1 cellular context compared by ENCODE assay signal in genomic region chr5:158519433-158520025, GRCh38.
TF ChIP-seq lines count a peak whose summit lies in the region.

No MANE protein-coding gene starts in this region.

TF ChIP-seq in HepG2, 621 proteins besides CTCF, POLR2A, EP300 and RAD21 (continued from another document and continues in another):
- TF ChIP-seq ZBTB20 (CRISPR knock-in tag; IDR thresholded peaks at IDR 0.05; ENCODE audit: borderline replicate concordance, low read depth): no peak
- TF ChIP-seq ZNF850 (CRISPR knock-in tag; conservative IDR thresholded peaks at IDR 0.05): no peak
- TF ChIP-seq ZNF674 (CRISPR knock-in tag; IDR thresholded peaks at IDR 0.05; ENCODE audit: low read depth): no peak
- no peak for TF ChIP-seq ZNF788 (CRISPR knock-in tag; IDR thresholded peaks at IDR 0.05; ENCODE audit: borderline replicate concordance)
- no peak for TF ChIP-seq TP53 (CRISPR knock-in tag; conservative IDR thresholded peaks at IDR 0.05)
- TF ChIP-seq CEBPG (CRISPR knock-in tag; IDR thresholded peaks at IDR 0.05): peak; percentile 48
- TF ChIP-seq ADNP (CRISPR knock-in tag; IDR thresholded peaks at IDR 0.05): no peak
- no peak for TF ChIP-seq KLF6 (CRISPR knock-in tag; IDR thresholded peaks at IDR 0.05)
- TF ChIP-seq, protein P1, sequence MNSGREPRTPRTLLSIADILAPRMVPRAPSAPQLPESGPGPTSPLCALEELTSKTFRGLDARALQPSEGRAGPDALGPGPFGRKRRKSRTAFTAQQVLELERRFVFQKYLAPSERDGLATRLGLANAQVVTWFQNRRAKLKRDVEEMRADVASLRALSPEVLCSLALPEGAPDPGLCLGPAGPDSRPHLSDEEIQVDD (CRISPR knock-in tag; IDR thresholded peaks at IDR 0.05; ENCODE audit: borderline replicate concordance): no peak
- TF ChIP-seq RBM22 (optimal IDR thresholded peaks at IDR 0.05; ENCODE audit: low read length): no peak
- TF ChIP-seq KLF15 (CRISPR knock-in tag; IDR thresholded peaks at IDR 0.05; ENCODE audit: borderline replicate concordance): no peak
- no peak for TF ChIP-seq SNAPC2 (CRISPR knock-in tag; IDR thresholded peaks at IDR 0.05)
- TF ChIP-seq TMF1 (CRISPR knock-in tag; IDR thresholded peaks at IDR 0.05; ENCODE audit: low read depth): no peak
- no peak for TF ChIP-seq ZFP37 (CRISPR knock-in tag; IDR thresholded peaks at IDR 0.05; ENCODE audit: borderline replicate concordance)
- TF ChIP-seq FOXA3 (CRISPR knock-in tag; IDR thresholded peaks at IDR 0.05): peak; percentile 94
- TF ChIP-seq ZSCAN21 (CRISPR knock-in tag; IDR thresholded peaks at IDR 0.05; ENCODE audit: borderline replicate concordance): no peak
- peak; percentile 40; the same call in 1 of the 2 replicates for TF ChIP-seq NCOR1 (IDR thresholded peaks at IDR 0.05; ENCODE audit: borderline replicate concordance, low read length)
- TF ChIP-seq CENPX (CRISPR knock-in tag; IDR thresholded peaks at IDR 0.05): no peak
- TF ChIP-seq ZNF276 (CRISPR knock-in tag; IDR thresholded peaks at IDR 0.05; ENCODE audit: low read depth): no peak
- no peak for TF ChIP-seq ZNF703 (CRISPR knock-in tag; IDR thresholded peaks at IDR 0.05; ENCODE audit: borderline replicate concordance)
- TF ChIP-seq ZNF24 (IDR thresholded peaks at IDR 0.05): no peak
- no peak for TF ChIP-seq ZNF660 (CRISPR knock-in tag; IDR thresholded peaks at IDR 0.05; ENCODE audit: borderline replicate concordance, low read depth)
- TF ChIP-seq, protein P2, sequence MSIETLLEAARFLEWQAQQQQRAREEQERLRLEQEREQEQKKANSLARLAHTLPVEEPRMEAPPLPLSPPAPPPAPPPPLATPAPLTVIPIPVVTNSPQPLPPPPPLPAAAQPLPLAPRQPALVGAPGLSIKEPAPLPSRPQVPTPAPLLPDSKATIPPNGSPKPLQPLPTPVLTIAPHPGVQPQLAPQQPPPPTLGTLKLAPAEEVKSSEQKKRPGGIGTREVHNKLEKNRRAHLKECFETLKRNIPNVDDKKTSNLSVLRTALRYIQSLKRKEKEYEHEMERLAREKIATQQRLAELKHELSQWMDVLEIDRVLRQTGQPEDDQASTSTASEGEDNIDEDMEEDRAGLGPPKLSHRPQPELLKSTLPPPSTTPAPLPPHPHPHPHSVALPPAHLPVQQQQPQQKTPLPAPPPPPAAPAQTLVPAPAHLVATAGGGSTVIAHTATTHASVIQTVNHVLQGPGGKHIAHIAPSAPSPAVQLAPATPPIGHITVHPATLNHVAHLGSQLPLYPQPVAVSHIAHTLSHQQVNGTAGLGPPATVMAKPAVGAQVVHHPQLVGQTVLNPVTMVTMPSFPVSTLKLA (IDR thresholded peaks at IDR 0.05): peak; percentile 37; the same call in 1 of the 2 replicates
- TF ChIP-seq, protein P3, sequence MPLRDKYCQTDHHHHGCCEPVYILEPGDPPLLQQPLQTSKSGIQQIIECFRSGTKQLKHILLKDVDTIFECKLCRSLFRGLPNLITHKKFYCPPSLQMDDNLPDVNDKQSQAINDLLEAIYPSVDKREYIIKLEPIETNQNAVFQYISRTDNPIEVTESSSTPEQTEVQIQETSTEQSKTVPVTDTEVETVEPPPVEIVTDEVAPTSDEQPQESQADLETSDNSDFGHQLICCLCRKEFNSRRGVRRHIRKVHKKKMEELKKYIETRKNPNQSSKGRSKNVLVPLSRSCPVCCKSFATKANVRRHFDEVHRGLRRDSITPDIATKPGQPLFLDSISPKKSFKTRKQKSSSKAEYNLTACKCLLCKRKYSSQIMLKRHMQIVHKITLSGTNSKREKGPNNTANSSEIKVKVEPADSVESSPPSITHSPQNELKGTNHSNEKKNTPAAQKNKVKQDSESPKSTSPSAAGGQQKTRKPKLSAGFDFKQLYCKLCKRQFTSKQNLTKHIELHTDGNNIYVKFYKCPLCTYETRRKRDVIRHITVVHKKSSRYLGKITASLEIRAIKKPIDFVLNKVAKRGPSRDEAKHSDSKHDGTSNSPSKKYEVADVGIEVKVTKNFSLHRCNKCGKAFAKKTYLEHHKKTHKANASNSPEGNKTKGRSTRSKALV (CRISPR knock-in tag; IDR thresholded peaks at IDR 0.05): no peak
- TF ChIP-seq ONECUT2 (CRISPR knock-in tag; IDR thresholded peaks at IDR 0.05): no peak
- no peak for TF ChIP-seq ZNF44 (CRISPR knock-in tag; IDR thresholded peaks at IDR 0.05)
- no peak for TF ChIP-seq ZFY (CRISPR knock-in tag; IDR thresholded peaks at IDR 0.05)
- no peak for TF ChIP-seq ZNF354B (CRISPR knock-in tag; IDR thresholded peaks at IDR 0.05)
- TF ChIP-seq JUN (CRISPR knock-in tag; IDR thresholded peaks at IDR 0.05): no peak
- TF ChIP-seq IRF2 (CRISPR knock-in tag; IDR thresholded peaks at IDR 0.05): no peak
- no peak for TF ChIP-seq ZNF557 (CRISPR knock-in tag; IDR thresholded peaks at IDR 0.05)
- no peak for TF ChIP-seq PHF8 (CRISPR knock-in tag; IDR thresholded peaks at IDR 0.05)
- no peak for TF ChIP-seq ZKSCAN5 (CRISPR knock-in tag; IDR thresholded peaks at IDR 0.05)
- no peak for TF ChIP-seq YEATS2 (CRISPR knock-in tag; IDR thresholded peaks at IDR 0.05; ENCODE audit: borderline replicate concordance)
- 0 out of 2 replicates have a peak, but pooled peaks have one; percentile 37 for TF ChIP-seq NFKBIZ (CRISPR knock-in tag; IDR thresholded peaks at IDR 0.05)
- no peak for TF ChIP-seq ZNF33A (CRISPR knock-in tag; IDR thresholded peaks at IDR 0.05; ENCODE audit: borderline replicate concordance)
- TF ChIP-seq, protein P4, sequence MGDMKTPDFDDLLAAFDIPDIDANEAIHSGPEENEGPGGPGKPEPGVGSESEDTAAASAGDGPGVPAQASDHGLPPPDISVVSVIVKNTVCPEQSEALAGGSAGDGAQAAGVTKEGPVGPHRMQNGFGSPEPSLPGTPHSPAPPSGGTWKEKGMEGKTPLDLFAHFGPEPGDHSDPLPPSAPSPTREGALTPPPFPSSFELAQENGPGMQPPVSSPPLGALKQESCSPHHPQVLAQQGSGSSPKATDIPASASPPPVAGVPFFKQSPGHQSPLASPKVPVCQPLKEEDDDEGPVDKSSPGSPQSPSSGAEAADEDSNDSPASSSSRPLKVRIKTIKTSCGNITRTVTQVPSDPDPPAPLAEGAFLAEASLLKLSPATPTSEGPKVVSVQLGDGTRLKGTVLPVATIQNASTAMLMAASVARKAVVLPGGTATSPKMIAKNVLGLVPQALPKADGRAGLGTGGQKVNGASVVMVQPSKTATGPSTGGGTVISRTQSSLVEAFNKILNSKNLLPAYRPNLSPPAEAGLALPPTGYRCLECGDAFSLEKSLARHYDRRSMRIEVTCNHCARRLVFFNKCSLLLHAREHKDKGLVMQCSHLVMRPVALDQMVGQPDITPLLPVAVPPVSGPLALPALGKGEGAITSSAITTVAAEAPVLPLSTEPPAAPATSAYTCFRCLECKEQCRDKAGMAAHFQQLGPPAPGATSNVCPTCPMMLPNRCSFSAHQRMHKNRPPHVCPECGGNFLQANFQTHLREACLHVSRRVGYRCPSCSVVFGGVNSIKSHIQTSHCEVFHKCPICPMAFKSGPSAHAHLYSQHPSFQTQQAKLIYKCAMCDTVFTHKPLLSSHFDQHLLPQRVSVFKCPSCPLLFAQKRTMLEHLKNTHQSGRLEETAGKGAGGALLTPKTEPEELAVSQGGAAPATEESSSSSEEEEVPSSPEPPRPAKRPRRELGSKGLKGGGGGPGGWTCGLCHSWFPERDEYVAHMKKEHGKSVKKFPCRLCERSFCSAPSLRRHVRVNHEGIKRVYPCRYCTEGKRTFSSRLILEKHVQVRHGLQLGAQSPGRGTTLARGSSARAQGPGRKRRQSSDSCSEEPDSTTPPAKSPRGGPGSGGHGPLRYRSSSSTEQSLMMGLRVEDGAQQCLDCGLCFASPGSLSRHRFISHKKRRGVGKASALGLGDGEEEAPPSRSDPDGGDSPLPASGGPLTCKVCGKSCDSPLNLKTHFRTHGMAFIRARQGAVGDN (CRISPR knock-in tag; IDR thresholded peaks at IDR 0.05): no peak
- TF ChIP-seq ZKSCAN1 (IDR thresholded peaks at IDR 0.05; ENCODE audit: low read length): no peak
- no peak for TF ChIP-seq CBX1 (IDR thresholded peaks at IDR 0.05; ENCODE audit: low read depth)
- TF ChIP-seq MAFG (CRISPR knock-in tag; IDR thresholded peaks at IDR 0.05): no peak
- TF ChIP-seq, protein P5, sequence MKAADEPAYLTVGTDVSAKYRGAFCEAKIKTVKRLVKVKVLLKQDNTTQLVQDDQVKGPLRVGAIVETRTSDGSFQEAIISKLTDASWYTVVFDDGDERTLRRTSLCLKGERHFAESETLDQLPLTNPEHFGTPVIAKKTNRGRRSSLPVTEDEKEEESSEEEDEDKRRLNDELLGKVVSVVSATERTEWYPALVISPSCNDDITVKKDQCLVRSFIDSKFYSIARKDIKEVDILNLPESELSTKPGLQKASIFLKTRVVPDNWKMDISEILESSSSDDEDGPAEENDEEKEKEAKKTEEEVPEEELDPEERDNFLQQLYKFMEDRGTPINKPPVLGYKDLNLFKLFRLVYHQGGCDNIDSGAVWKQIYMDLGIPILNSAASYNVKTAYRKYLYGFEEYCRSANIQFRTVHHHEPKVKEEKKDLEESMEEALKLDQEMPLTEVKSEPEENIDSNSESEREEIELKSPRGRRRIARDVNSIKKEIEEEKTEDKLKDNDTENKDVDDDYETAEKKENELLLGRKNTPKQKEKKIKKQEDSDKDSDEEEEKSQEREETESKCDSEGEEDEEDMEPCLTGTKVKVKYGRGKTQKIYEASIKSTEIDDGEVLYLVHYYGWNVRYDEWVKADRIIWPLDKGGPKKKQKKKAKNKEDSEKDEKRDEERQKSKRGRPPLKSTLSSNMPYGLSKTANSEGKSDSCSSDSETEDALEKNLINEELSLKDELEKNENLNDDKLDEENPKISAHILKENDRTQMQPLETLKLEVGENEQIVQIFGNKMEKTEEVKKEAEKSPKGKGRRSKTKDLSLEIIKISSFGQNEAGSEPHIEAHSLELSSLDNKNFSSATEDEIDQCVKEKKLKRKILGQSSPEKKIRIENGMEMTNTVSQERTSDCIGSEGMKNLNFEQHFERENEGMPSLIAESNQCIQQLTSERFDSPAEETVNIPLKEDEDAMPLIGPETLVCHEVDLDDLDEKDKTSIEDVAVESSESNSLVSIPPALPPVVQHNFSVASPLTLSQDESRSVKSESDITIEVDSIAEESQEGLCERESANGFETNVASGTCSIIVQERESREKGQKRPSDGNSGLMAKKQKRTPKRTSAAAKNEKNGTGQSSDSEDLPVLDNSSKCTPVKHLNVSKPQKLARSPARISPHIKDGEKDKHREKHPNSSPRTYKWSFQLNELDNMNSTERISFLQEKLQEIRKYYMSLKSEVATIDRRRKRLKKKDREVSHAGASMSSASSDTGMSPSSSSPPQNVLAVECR (CRISPR knock-in tag; IDR thresholded peaks at IDR 0.05; ENCODE audit: borderline replicate concordance): no peak
- TF ChIP-seq MLLT10 (CRISPR knock-in tag; IDR thresholded peaks at IDR 0.05): no peak
- no peak for TF ChIP-seq HMGXB4 (CRISPR knock-in tag; IDR thresholded peaks at IDR 0.05; ENCODE audit: borderline replicate concordance in 1 of 2, low read depth in 1 of 2)
- TF ChIP-seq ZNF792 (CRISPR knock-in tag; IDR thresholded peaks at IDR 0.05): no peak
- TF ChIP-seq, protein P6, sequence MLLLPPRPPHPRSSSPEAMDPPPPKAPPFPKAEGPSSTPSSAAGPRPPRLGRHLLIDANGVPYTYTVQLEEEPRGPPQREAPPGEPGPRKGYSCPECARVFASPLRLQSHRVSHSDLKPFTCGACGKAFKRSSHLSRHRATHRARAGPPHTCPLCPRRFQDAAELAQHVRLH (CRISPR knock-in tag; IDR thresholded peaks at IDR 0.05; ENCODE audit: borderline replicate concordance, low read depth): no peak
- no peak for TF ChIP-seq SIN3B (IDR thresholded peaks at IDR 0.05; ENCODE audit: low read length)
- no peak for TF ChIP-seq KLF11 (CRISPR knock-in tag; IDR thresholded peaks at IDR 0.05)
- TF ChIP-seq SRSF9 (IDR thresholded peaks at IDR 0.05; ENCODE audit: borderline replicate concordance, insufficient read depth, low read depth, low read length, poor library complexity, severe bottlenecking): no peak
- no peak for TF ChIP-seq ZC3H13 (CRISPR knock-in tag; IDR thresholded peaks at IDR 0.05)
- peak; percentile 58 for TF ChIP-seq NR2F2 (IDR thresholded peaks at IDR 0.05; ENCODE audit: borderline replicate concordance, low read depth)
- no peak for TF ChIP-seq IKZF1 (IDR thresholded peaks at IDR 0.05)
- no peak for TF ChIP-seq HNRNPH1 (optimal IDR thresholded peaks at IDR 0.05; ENCODE audit: low read depth, low read length)
- TF ChIP-seq ZNF879 (CRISPR knock-in tag; IDR thresholded peaks at IDR 0.05): no peak
- TF ChIP-seq ARHGAP35 (CRISPR knock-in tag; IDR thresholded peaks at IDR 0.05; ENCODE audit: borderline replicate concordance): no peak
- no peak for TF ChIP-seq KMT2B (CRISPR knock-in tag; IDR thresholded peaks at IDR 0.05)
- TF ChIP-seq GLI4 (CRISPR knock-in tag; IDR thresholded peaks at IDR 0.05; ENCODE audit: borderline replicate concordance): no peak
- TF ChIP-seq ZNF83 (CRISPR knock-in tag; IDR thresholded peaks at IDR 0.05; ENCODE audit: borderline replicate concordance): no peak
- TF ChIP-seq ELF4 (CRISPR knock-in tag; IDR thresholded peaks at IDR 0.05; ENCODE audit: borderline replicate concordance): no peak
